Comparison of ENCODE assay signal across 22 cellular contexts in the genomic region with DNA sequence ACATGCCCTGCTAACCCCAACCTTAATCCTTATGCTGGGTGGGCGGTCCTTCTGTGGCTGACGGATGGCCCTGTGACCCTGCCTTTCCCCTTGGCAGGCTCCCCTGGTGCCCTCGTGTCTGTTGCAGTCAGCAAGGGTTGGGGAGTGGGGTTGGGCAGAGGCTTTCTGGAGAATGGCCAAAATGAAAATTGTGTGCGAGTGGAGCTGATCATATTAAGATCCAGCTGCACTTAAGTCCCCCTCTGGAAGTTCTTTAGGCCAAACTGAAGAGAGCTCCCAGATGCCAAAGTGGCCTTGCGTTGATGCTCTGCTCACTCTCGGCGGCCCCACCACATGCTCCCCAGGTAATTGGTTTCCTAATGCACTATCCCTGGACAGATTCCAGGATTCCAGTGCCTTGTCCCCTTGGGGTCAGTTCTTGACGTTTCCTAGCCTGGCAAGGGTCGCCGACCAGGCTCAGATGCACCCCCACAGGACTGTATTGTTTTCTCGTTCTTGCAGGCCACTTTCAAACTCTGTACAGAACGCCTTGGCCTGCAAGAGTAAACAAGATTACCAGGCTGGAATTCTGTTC. TPM values are rescaled to one million over a fixed set of nuclear protein-coding genes. Genes with fewer than 3 reads are reported as not detected.
DNase-seq lines count a peak whose midpoint lies in the region; ATAC-seq, FAIRE-seq and TF ChIP-seq lines count a peak whose summit lies in the region.
"Had no signal": no experiment of that assay in that cellular context is flagged by ENCODE, and none has a peak within 500 bp of the region (broad histone marks: within the 10 kb centered on the region; RNA-seq: fewer than 3 reads in every experiment).

No MANE protein-coding gene starts in this region.

- H3K9me3 ChIP-seq in liver (ENCODE audit: control insufficient read depth in 4 of 4, low read length in 3 of 4): no peaks in the 10 kb centered on the region
- no peaks in the 10 kb centered on the region for H3K9me3 ChIP-seq in HepG2 (ENCODE audit: low read length)
- peaks cover 0 to 2% of the 10 kb centered on the region in 2 donors for H3K9me3 ChIP-seq in esophagus (ENCODE audit: control insufficient read depth in 2 of 2, insufficient read depth in 1 of 2, low read depth in 1 of 2, low read length in 1 of 2)
- no peaks in the 10 kb centered on the region for H3K9me3 ChIP-seq in prostate gland
- H3K9me3 ChIP-seq in aorta (ENCODE audit: control insufficient read depth, low read length): no peaks in the 10 kb centered on the region
- H3K9me3 ChIP-seq: psoas muscle, upper lobe of left lung had no signal

- TF ChIP-seq CTCF in liver (IDR thresholded peaks at IDR 0.05; ENCODE audit: low read depth, low read length, missing input control): no peak
- no peak for TF ChIP-seq CTCF in HepG2 (CRISPR knock-in tag; IDR thresholded peaks at IDR 0.05)
- TF ChIP-seq CTCF in prostate gland (IDR thresholded peaks at IDR 0.05): no peak

- no peak overlapping the region for H2AFZ ChIP-seq in HepG2 (ENCODE audit: low read length)

- in situ Hi-C loops in HepG2 (cut with HindIII; ENCODE audit: extremely low pct_ligation_motif_present, low pct_unique_long_range_greater_than_20kb): no loop called here

- TF ChIP-seq POLR2A in HepG2 (IDR thresholded peaks at IDR 0.05; ENCODE audit: insufficient read depth in 1 of 2, low read depth in 2 of 2, low read length in 2 of 2): no peak
- no peak for TF ChIP-seq POLR2A in prostate gland (IDR thresholded peaks at IDR 0.05)

- 66% methylated on average over 12 of the region's 12 CpGs for WGBS in liver
- WGBS in HepG2 (ENCODE audit: low lambda C conversion rate): 76% methylated on average over 12 of the region's 12 CpGs
- 53% methylated on average over 12 of the region's 12 CpGs for WGBS in esophagus, 2 donors
- WGBS in prostate gland: 49% methylated on average over 12 of the region's 12 CpGs
- 34 to 35% methylated on average over 12 of the region's 12 CpGs for WGBS in aorta, 2 donors

- CTCF ChIA-PET in HepG2 (lab: Yijun Ruan, JAX; ENCODE audit: low intra/inter-chr PET ratio, low total read pairs): no interaction called here

- POLR2A ChIA-PET in HepG2 (lab: Yijun Ruan, JAX): no interaction called here

- no peaks in the 10 kb centered on the region for H4K20me1 ChIP-seq in HepG2 (ENCODE audit: insufficient read depth, low read length)

- FAIRE-seq in HepG2 (lab: Jason Lieb, UNC): no peak

- DNase-seq in HepG2 (ENCODE audit: low spot score): no peak
- no peak for DNase-seq in prostate gland (ENCODE audit: low spot score)
- no peak for DNase-seq in aorta
- DNase-seq in activated effector memory CD4-positive, alpha-beta T cell treated with Interleukin-2 at 50 U/mL for 16 hours: no peak
- no peak for DNase-seq in GM19240 (ENCODE audit: insufficient read length, low spot score)
- DNase-seq: activated CD4-positive, alpha-beta T cell treated with anti-CD3 and anti-CD28 coated beads for 36 hours; dorsolateral prefrontal cortex; HCEC 1CT; immature natural killer cell; mammary epithelial cell; naive thymus-derived CD4-positive, alpha-beta T cell; NCI-H187 treated with DMSO at 0.1 percent for 48 hours; NCI-H774; upper lobe of left lung had no signal

- H3K27ac ChIP-seq in liver (ENCODE audit: low read depth in 1 of 2, low read length in 2 of 2) (peak overlapping the region; percentile 50 to 76), HepG2 (ENCODE audit: extremely low read length, insufficient read depth, low read length) (no peak overlapping the region), esophagus (ENCODE audit: low read depth in 2 of 2, low read length in 1 of 2) (peak overlapping the region; percentile 33 to 58), prostate gland (peak overlapping the region; percentile 43 to 65), aorta (ENCODE audit: low read depth in 1 of 2, low read length in 2 of 2) (peak overlapping the region; percentile 9 to 98)
- H3K27ac ChIP-seq: C4-2B, HL-60, psoas muscle had no signal

- H3K36me3 ChIP-seq in liver (ENCODE audit: control insufficient read depth in 4 of 4, insufficient read depth in 3 of 4, low read depth in 1 of 4, low read length in 3 of 4) (peaks cover 0 to 8% (median 0%) of the 10 kb centered on the region in 4 donors), HepG2 (replicated peaks in 1 of 2; ENCODE audit: control insufficient read depth in 1 of 2, insufficient read depth in 2 of 2, low read length in 2 of 2) (peaks cover 0 to 1% of the 10 kb centered on the region in 2 experiments; a peak in 1 of 5 replicates), esophagus (ENCODE audit: control insufficient read depth in 2 of 2, insufficient read depth in 2 of 2, low read length in 1 of 2) (peaks cover 0 to 2% of the 10 kb centered on the region in 2 donors), prostate gland (no peaks in the 10 kb centered on the region), aorta (ENCODE audit: control insufficient read depth in 1 of 2, insufficient read depth in 2 of 2, low read length in 1 of 2) (no peaks in the 10 kb centered on the region)

- no peaks in the 10 kb centered on the region for H3K27me3 ChIP-seq in liver (ENCODE audit: control insufficient read depth in 4 of 4, insufficient read depth in 4 of 4, low read length in 3 of 4)
- H3K27me3 ChIP-seq in HepG2 (ENCODE audit: control insufficient read depth in 1 of 2, insufficient read depth in 2 of 2, low read length in 2 of 2): peaks cover 0 to 1% of the 10 kb centered on the region in 2 experiments; a peak in 1 of 5 replicates
- no peaks in the 10 kb centered on the region for H3K27me3 ChIP-seq in esophagus (ENCODE audit: control insufficient read depth in 1 of 2, insufficient read depth in 2 of 2, low read length in 2 of 2)
- no peaks in the 10 kb centered on the region for H3K27me3 ChIP-seq in prostate gland (replicated peaks; ENCODE audit: insufficient read depth)
- no peaks in the 10 kb centered on the region for H3K27me3 ChIP-seq in aorta (ENCODE audit: control insufficient read depth in 1 of 2, insufficient read depth in 2 of 2, low read length in 1 of 2)
- H3K27me3 ChIP-seq: dorsolateral prefrontal cortex, upper lobe of left lung had no signal

- TF ChIP-seq EP300 in HepG2 (IDR thresholded peaks at IDR 0.05; ENCODE audit: low read depth in 2 of 2, low read length in 2 of 2): no peak
- no peak for TF ChIP-seq EP300 in HepG2 (CRISPR knock-in tag; IDR thresholded peaks at IDR 0.05; ENCODE audit: borderline replicate concordance)

- H3K4me3 ChIP-seq in liver (ENCODE audit: low read depth in 1 of 3, low read length in 3 of 3) (no peak overlapping the region), HepG2 (replicated peaks in 1 of 3; ENCODE audit: insufficient read depth in 1 of 3, low read depth in 2 of 3, low read length in 3 of 3) (no peak overlapping the region), esophagus (ENCODE audit: low read depth in 1 of 2, low read length in 2 of 2) (no peak overlapping the region), prostate gland (no peak overlapping the region), aorta (ENCODE audit: low read length in 2 of 2) (no peak overlapping the region)
- H3K4me3 ChIP-seq: dorsolateral prefrontal cortex, psoas muscle, upper lobe of left lung had no signal

- intact Hi-C loops in HepG2 (cut with micrococcal nuclease; ENCODE audit: unreplicated experiment) (no loop called here), prostate gland (cut with DNase I) (no loop called here), aorta (cut with DNase I) (loop anchor here in 1 of 2 donors (2.0 kb wide), 1 partner anchor 15 kb away; no protein-coding TSS in a partner anchor)

- no peaks in the 10 kb centered on the region for H3K79me2 ChIP-seq in HepG2 (ENCODE audit: insufficient read depth, low read length)

- TF ChIP-seq RAD21 in liver (IDR thresholded peaks at IDR 0.05) (no peak), HepG2 (CRISPR knock-in tag; IDR thresholded peaks at IDR 0.05) (no peak)

- peaks cover 0 to 5% (median 2%) of the 10 kb centered on the region in 4 donors for H3K4me1 ChIP-seq in liver (ENCODE audit: control insufficient read depth in 4 of 4, insufficient read depth in 4 of 4, low read length in 3 of 4)
- peaks cover 3% of the 10 kb centered on the region for H3K4me1 ChIP-seq in HepG2 (ENCODE audit: insufficient read depth, low read length)
- peaks cover 7 to 8% of the 10 kb centered on the region in 2 donors for H3K4me1 ChIP-seq in esophagus (ENCODE audit: control insufficient read depth in 2 of 2, insufficient read depth in 2 of 2, low read length in 1 of 2)
- H3K4me1 ChIP-seq in prostate gland (replicated peaks): no peaks in the 10 kb centered on the region
- H3K4me1 ChIP-seq in aorta (ENCODE audit: control insufficient read depth in 1 of 2, insufficient read depth in 2 of 2, low read length in 2 of 2): peaks cover 2 to 19% of the 10 kb centered on the region in 2 donors

- H3K9ac ChIP-seq in liver (ENCODE audit: low read depth in 1 of 2, low read length in 2 of 2) (no peak overlapping the region), HepG2 (ENCODE audit: insufficient read depth, low read depth, low read length) (no peak overlapping the region)

- H3K4me2 ChIP-seq in HepG2 (ENCODE audit: low read depth, low read length): no peak overlapping the region

- ATAC-seq in HepG2: no peak
- ATAC-seq in aorta (ENCODE audit: low FRiP score): no peak
- ATAC-seq in HG02571 (IDR thresholded peaks at IDR 0.05; ENCODE audit: unreplicated experiment): no peak
- ATAC-seq: activated CD4-positive, alpha-beta T cell treated with anti-CD3 and anti-CD28 coated beads for 36 hours; activated T-helper 17 cell treated with anti-CD3 and anti-CD28 coated beads, Interleukin-2, amount 50 U/mL, for 72 hours; naive thymus-derived CD4-positive, alpha-beta T cell; Panc1; psoas muscle had no signal

- no TSS peak for BruUV-seq in HepG2 (replicated peaks; lab: Mats Ljungman, UMichigan)

RNA-seq across cellular contexts. Expression of a gene that starts 16.4 kb away (rescaled TPM):
- total RNA-seq in liver: 10 to 100 TPM in 1 of 2 donors, 1 to 10 TPM in 1; 4.3 to 18.5 TPM
- polyA plus RNA-seq in liver: 10 to 100 TPM in 1 of 2 donors, 1 to 10 TPM in 1; 2.5 to 13.5 TPM
- total RNA-seq in HepG2 (2016; rRNA removed; fragmentation: Illumina TruSeq; extraction: Trizol): not detected in 2 replicates
- total RNA-seq in HepG2 (2016; cell fraction: cytosol; rRNA removed; fragmentation: Illumina TruSeq; extraction: Trizol; ENCODE audit: low read depth): not detected in 2 replicates
- not detected in 2 replicates for total RNA-seq in HepG2 (2016; cell fraction: insoluble cytoplasmic fraction; rRNA removed; fragmentation: Illumina TruSeq; extraction: Trizol)
- not detected in 2 replicates for total RNA-seq in HepG2 (2016; cell fraction: membrane; rRNA removed; fragmentation: Illumina TruSeq; extraction: Trizol)
- total RNA-seq in HepG2 (2016; cell fraction: nucleus; rRNA removed; fragmentation: Illumina TruSeq; extraction: Trizol): not detected in 2 replicates
- polyA plus RNA-seq in HepG2 (2011; rRNA removed): 0.08 and 0.35 TPM in 2 replicates
- polyA plus RNA-seq in HepG2 (2011; cell fraction: cytosol; rRNA removed): 0.25 and 0.28 TPM in 2 replicates
- polyA plus RNA-seq in HepG2 (2011; cell fraction: nucleus; rRNA removed): 0.13 and 0.62 TPM in 2 replicates
- 0.80 TPM in 1 of 2 replicates, not detected in the other for polyA plus RNA-seq in HepG2 (2012)
- polyA plus RNA-seq in HepG2 (2016; cell fraction: cytosol; fragmentation: Illumina TruSeq; extraction: Trizol; ENCODE audit: low read depth): not detected in 2 replicates
- not detected in 2 replicates for polyA plus RNA-seq in HepG2 (2016; cell fraction: insoluble cytoplasmic fraction; fragmentation: Illumina TruSeq; extraction: Trizol; ENCODE audit: low read depth)
- not detected in 2 replicates for polyA plus RNA-seq in HepG2 (2016; cell fraction: membrane; fragmentation: Illumina TruSeq; extraction: Trizol; ENCODE audit: low read depth)
- not detected in 2 replicates for polyA plus RNA-seq in HepG2 (2016; cell fraction: nucleus; fragmentation: Illumina TruSeq; extraction: Trizol; ENCODE audit: insufficient read depth, low read depth)
- polyA minus RNA-seq in HepG2 (2011; rRNA and poly(A)+ RNA removed; ENCODE audit: low replicate concordance): not detected in 2 replicates
- 0.49 TPM in 1 of 2 replicates, not detected in the other for polyA minus RNA-seq in HepG2 (2011; cell fraction: cytosol; rRNA and poly(A)+ RNA removed)
- polyA minus RNA-seq in HepG2 (2011; cell fraction: nucleus; rRNA and poly(A)+ RNA removed): not detected in 2 replicates
- 10 to 100 TPM in 1 of 2 donors, 1 to 10 TPM in 1; 4.8 to 38.4 TPM for polyA plus RNA-seq in esophagus
- total RNA-seq in prostate gland: 100 to 1,000 TPM in 1 of 2 donors, 10 to 100 TPM in 1; 21.4 to 268 TPM
- 1,000 to 10,000 TPM in 1 of 2 donors, 100 to 1,000 TPM in 1; 629 to 1,628 TPM for total RNA-seq in aorta
- 100 to 1,000 TPM in 1 of 2 donors, 10 to 100 TPM in 1; 67.7 to 759 TPM for polyA plus RNA-seq in aorta
- total RNA-seq: mammary epithelial cell had no signal
- polyA plus RNA-seq: immature natural killer cell; mammary epithelial cell; naive thymus-derived CD4-positive, alpha-beta T cell had no signal

RNA-seq across cellular contexts. Expression of a gene that starts 45.4 kb away (rescaled TPM):
- total RNA-seq in liver (10 to 100 TPM in 1 of 2 donors, 1 to 10 TPM in 1; 7.8 to 14.5 TPM), HepG2 (2016; rRNA removed; fragmentation: Illumina TruSeq; extraction: Trizol) (36.1 and 49.6 TPM in 2 replicates), prostate gland (10 to 100 TPM; 37.6 to 55.7 TPM), aorta (10 to 100 TPM; 24.5 to 25.1 TPM)
- polyA plus RNA-seq in liver (10 to 100 TPM; 13.2 to 17.2 TPM), HepG2 (2011; rRNA removed) (16.5 and 17.8 TPM in 2 replicates), esophagus (10 to 100 TPM; 15.3 to 23.2 TPM), aorta (10 to 100 TPM; 12.5 to 46.3 TPM)
- total RNA-seq in HepG2 (2016; cell fraction: cytosol; rRNA removed; fragmentation: Illumina TruSeq; extraction: Trizol; ENCODE audit: low read depth): 15.2 and 24.7 TPM in 2 replicates
- total RNA-seq in HepG2 (2016; cell fraction: insoluble cytoplasmic fraction; rRNA removed; fragmentation: Illumina TruSeq; extraction: Trizol): 39.0 and 48.6 TPM in 2 replicates
- total RNA-seq in HepG2 (2016; cell fraction: membrane; rRNA removed; fragmentation: Illumina TruSeq; extraction: Trizol): 27.0 and 33.2 TPM in 2 replicates
- total RNA-seq in HepG2 (2016; cell fraction: nucleus; rRNA removed; fragmentation: Illumina TruSeq; extraction: Trizol): 30.6 and 31.1 TPM in 2 replicates
- 11.7 and 19.8 TPM in 2 replicates for polyA plus RNA-seq in HepG2 (2011; cell fraction: cytosol; rRNA removed)
- 6.1 and 12.5 TPM in 2 replicates for polyA plus RNA-seq in HepG2 (2011; cell fraction: nucleus; rRNA removed)
- polyA plus RNA-seq in HepG2 (2012): 14.3 and 14.6 TPM in 2 replicates
- 10.4 and 19.4 TPM in 2 replicates for polyA plus RNA-seq in HepG2 (2016; cell fraction: cytosol; fragmentation: Illumina TruSeq; extraction: Trizol; ENCODE audit: low read depth)
- 35.9 and 40.1 TPM in 2 replicates for polyA plus RNA-seq in HepG2 (2016; cell fraction: insoluble cytoplasmic fraction; fragmentation: Illumina TruSeq; extraction: Trizol; ENCODE audit: low read depth)
- 16.7 and 27.6 TPM in 2 replicates for polyA plus RNA-seq in HepG2 (2016; cell fraction: membrane; fragmentation: Illumina TruSeq; extraction: Trizol; ENCODE audit: low read depth)
- polyA plus RNA-seq in HepG2 (2016; cell fraction: nucleus; fragmentation: Illumina TruSeq; extraction: Trizol; ENCODE audit: insufficient read depth, low read depth): 18.5 and 20.8 TPM in 2 replicates
- polyA minus RNA-seq in HepG2 (2011; rRNA and poly(A)+ RNA removed; ENCODE audit: low replicate concordance): 4.2 and 6.8 TPM in 2 replicates
- polyA minus RNA-seq in HepG2 (2011; cell fraction: cytosol; rRNA and poly(A)+ RNA removed): 6.9 and 7.4 TPM in 2 replicates
- polyA minus RNA-seq in HepG2 (2011; cell fraction: nucleus; rRNA and poly(A)+ RNA removed): 22.1 and 29.3 TPM in 2 replicates

Comparison
In these comparisons a context has a peak if more than half of its experiments do, and no peak if none do; other contexts are left out.
1. RNA of a gene that starts 16.4 kb away (total RNA-seq): 629 to 1,628 TPM in aorta, 21.4 to 268 TPM in prostate gland and 4.3 to 18.5 TPM in liver; not detected in HepG2; every median in the first group is over 4 times any median in the second.